2 cellular contexts compared by ENCODE assay signal in the genomic region with DNA sequence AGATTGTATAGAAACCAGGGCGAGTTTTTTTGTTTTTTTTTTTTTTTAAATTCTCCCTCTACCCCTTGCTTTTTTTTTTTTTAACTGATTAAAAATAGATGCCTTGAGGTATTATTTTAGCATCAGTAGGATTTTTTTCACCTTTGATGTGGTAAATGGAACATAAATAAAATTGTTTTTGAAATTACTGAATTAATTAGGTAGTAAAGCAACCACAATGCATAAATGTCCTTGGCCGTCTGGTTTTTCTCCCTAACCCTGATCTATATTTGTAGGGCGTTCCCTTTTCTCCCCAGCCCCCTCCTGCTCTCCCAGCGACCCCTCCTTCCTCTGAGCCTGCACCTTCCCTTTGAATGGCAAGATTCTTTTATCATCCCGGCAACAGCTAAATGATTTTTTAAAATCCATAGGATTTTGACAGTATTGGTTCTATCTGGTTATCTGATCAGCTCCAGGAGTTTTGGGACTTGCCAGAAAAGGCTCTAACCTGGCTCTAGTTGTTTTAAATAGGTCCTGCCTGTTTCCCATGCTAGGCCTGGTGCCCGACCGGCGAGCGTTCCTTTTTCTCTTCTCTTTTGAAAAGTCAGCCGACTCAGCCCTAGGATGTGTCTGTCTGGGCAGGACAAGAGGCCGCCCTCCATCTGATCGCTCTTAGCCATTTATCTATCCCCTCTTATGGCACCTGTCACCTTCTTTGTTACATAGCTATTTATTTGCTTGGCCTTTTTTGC.
TF ChIP-seq lines count a peak whose summit lies in the region.

No MANE protein-coding gene starts in this region.

TF ChIP-seq in SK-N-SH, 30 proteins besides CTCF, POLR2A, EP300 and RAD21 (continued from another document):
- TF ChIP-seq, protein P1, sequence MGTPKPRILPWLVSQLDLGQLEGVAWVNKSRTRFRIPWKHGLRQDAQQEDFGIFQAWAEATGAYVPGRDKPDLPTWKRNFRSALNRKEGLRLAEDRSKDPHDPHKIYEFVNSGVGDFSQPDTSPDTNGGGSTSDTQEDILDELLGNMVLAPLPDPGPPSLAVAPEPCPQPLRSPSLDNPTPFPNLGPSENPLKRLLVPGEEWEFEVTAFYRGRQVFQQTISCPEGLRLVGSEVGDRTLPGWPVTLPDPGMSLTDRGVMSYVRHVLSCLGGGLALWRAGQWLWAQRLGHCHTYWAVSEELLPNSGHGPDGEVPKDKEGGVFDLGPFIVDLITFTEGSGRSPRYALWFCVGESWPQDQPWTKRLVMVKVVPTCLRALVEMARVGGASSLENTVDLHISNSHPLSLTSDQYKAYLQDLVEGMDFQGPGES (IDR thresholded peaks at IDR 0.05; ENCODE audit: low read depth, low read length): no peak
- no peak for TF ChIP-seq GABPA (IDR thresholded peaks at IDR 0.05; ENCODE audit: low read depth)
- TF ChIP-seq POLR2AphosphoS5 (IDR thresholded peaks at IDR 0.05; ENCODE audit: low read depth, low read length): no peak
- no peak for TF ChIP-seq RXRA (IDR thresholded peaks at IDR 0.05; ENCODE audit: borderline replicate concordance, low read depth)

TF ChIP-seq in SK-N-SH treated with all-trans-retinoic acid at 6 μM for 48 hours, 23 proteins besides CTCF, POLR2A, EP300 and RAD21 (continued from another document):
- TF ChIP-seq, protein P2, sequence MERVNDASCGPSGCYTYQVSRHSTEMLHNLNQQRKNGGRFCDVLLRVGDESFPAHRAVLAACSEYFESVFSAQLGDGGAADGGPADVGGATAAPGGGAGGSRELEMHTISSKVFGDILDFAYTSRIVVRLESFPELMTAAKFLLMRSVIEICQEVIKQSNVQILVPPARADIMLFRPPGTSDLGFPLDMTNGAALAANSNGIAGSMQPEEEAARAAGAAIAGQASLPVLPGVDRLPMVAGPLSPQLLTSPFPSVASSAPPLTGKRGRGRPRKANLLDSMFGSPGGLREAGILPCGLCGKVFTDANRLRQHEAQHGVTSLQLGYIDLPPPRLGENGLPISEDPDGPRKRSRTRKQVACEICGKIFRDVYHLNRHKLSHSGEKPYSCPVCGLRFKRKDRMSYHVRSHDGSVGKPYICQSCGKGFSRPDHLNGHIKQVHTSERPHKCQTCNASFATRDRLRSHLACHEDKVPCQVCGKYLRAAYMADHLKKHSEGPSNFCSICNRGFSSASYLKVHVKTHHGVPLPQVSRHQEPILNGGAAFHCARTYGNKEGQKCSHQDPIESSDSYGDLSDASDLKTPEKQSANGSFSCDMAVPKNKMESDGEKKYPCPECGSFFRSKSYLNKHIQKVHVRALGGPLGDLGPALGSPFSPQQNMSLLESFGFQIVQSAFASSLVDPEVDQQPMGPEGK (CRISPR knock-in tag; IDR thresholded peaks at IDR 0.05; ENCODE audit: borderline replicate concordance): no peak
- TF ChIP-seq ISL1 (CRISPR knock-in tag; IDR thresholded peaks at IDR 0.05): no peak
- TF ChIP-seq, protein P3, sequence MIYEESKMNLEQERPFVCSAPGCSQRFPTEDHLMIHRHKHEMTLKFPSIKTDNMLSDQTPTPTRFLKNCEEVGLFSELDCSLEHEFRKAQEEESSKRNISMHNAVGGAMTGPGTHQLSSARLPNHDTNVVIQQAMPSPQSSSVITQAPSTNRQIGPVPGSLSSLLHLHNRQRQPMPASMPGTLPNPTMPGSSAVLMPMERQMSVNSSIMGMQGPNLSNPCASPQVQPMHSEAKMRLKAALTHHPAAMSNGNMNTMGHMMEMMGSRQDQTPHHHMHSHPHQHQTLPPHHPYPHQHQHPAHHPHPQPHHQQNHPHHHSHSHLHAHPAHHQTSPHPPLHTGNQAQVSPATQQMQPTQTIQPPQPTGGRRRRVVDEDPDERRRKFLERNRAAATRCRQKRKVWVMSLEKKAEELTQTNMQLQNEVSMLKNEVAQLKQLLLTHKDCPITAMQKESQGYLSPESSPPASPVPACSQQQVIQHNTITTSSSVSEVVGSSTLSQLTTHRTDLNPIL (CRISPR knock-in tag; IDR thresholded peaks at IDR 0.05; ENCODE audit: low read depth): no peak
- TF ChIP-seq, protein P4, sequence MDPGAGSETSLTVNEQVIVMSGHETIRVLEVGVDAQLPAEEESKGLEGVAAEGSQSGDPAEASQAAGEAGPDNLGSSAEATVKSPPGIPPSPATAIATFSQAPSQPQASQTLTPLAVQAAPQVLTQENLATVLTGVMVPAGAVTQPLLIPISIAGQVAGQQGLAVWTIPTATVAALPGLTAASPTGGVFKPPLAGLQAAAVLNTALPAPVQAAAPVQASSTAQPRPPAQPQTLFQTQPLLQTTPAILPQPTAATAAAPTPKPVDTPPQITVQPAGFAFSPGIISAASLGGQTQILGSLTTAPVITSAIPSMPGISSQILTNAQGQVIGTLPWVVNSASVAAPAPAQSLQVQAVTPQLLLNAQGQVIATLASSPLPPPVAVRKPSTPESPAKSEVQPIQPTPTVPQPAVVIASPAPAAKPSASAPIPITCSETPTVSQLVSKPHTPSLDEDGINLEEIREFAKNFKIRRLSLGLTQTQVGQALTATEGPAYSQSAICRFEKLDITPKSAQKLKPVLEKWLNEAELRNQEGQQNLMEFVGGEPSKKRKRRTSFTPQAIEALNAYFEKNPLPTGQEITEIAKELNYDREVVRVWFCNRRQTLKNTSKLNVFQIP (CRISPR knock-in tag; IDR thresholded peaks at IDR 0.05; ENCODE audit: borderline replicate concordance, low read depth): no peak
- TF ChIP-seq OSR1 (CRISPR knock-in tag; IDR thresholded peaks at IDR 0.05): no peak
- no peak for TF ChIP-seq TOX (CRISPR knock-in tag; IDR thresholded peaks at IDR 0.05; ENCODE audit: borderline replicate concordance)
- TF ChIP-seq TCF4 (CRISPR knock-in tag; IDR thresholded peaks at IDR 0.05; ENCODE audit: borderline replicate concordance): no peak
- TF ChIP-seq GLIS3 (CRISPR knock-in tag; IDR thresholded peaks at IDR 0.05): no peak
- no peak for TF ChIP-seq SNAI2 (CRISPR knock-in tag; IDR thresholded peaks at IDR 0.05)
